In genomic region chr16:78096386-78096785, GRCh38 we compare ENCODE assay signal across 1 cellular context.
TF ChIP-seq lines count a peak whose summit lies in the region.

No MANE protein-coding gene starts in this region.

TF ChIP-seq in HepG2, 621 proteins besides CTCF, POLR2A, EP300 and RAD21 (continued from another document):
- TF ChIP-seq HNRNPLL (IDR thresholded peaks at IDR 0.05; ENCODE audit: low read depth, low read length, poor library complexity, severe bottlenecking): no peak
- no peak for TF ChIP-seq SATB2 (CRISPR knock-in tag; IDR thresholded peaks at IDR 0.05)
- TF ChIP-seq ARID2 (CRISPR knock-in tag; IDR thresholded peaks at IDR 0.05; ENCODE audit: borderline replicate concordance): no peak
- TF ChIP-seq MTF2 (CRISPR knock-in tag; IDR thresholded peaks at IDR 0.05; ENCODE audit: borderline replicate concordance): no peak
- no peak for TF ChIP-seq ZBTB43 (CRISPR knock-in tag; conservative IDR thresholded peaks at IDR 0.05)
- TF ChIP-seq ZNF431 (CRISPR knock-in tag; IDR thresholded peaks at IDR 0.05; ENCODE audit: borderline replicate concordance, low read depth): no peak
- TF ChIP-seq ZFP36 (IDR thresholded peaks at IDR 0.05; ENCODE audit: borderline replicate concordance, low read depth, low read length, partially characterized antibody): no peak
- TF ChIP-seq, protein P1, sequence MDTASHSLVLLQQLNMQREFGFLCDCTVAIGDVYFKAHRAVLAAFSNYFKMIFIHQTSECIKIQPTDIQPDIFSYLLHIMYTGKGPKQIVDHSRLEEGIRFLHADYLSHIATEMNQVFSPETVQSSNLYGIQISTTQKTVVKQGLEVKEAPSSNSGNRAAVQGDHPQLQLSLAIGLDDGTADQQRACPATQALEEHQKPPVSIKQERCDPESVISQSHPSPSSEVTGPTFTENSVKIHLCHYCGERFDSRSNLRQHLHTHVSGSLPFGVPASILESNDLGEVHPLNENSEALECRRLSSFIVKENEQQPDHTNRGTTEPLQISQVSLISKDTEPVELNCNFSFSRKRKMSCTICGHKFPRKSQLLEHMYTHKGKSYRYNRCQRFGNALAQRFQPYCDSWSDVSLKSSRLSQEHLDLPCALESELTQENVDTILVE (CRISPR knock-in tag; IDR thresholded peaks at IDR 0.05): no peak
